ENCODE assay signal across 5 cellular contexts in the genomic region with DNA sequence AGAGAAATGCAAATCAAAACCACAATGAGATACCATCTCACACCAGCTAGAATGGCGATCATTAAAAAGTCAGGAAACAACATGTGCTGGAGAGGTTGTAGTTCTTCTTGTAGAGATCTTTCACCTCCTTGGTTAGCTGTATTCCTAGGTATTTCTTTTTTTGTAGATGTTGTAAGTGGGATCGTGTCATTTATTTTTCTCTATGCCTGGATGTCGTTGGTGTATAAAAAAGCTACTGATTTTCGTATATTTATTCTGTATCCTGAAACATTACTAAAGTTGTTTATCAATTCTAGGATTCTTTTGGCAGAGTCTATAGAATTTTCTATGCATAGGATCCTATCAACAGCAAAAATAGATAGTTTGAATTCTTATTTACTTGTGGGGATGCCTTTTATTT.
DNase-seq lines count a peak whose midpoint lies in the region; ATAC-seq, FAIRE-seq and TF ChIP-seq lines count a peak whose summit lies in the region.
"Not testable (repeated sequence)": the region's sequence is repeated elsewhere in the genome, so short reads cannot be mapped to it uniquely, and the experiment has no call there.

No MANE protein-coding gene starts in this region.

- not testable (repeated sequence) for H3K79me2 ChIP-seq in Loucy (ENCODE audit: insufficient read depth, low read length); OCI-LY1 (ENCODE audit: insufficient read depth, low read length); OCI-LY7 (ENCODE audit: insufficient read depth, low read depth, low read length)

- intact Hi-C loops in OCI-LY7 (cut with micrococcal nuclease; ENCODE audit: unreplicated experiment): not testable (repeated sequence)

- not testable (repeated sequence) for H3K9me2 ChIP-seq in Loucy (replicated peaks; ENCODE audit: low read depth, low read length); OCI-LY1 (ENCODE audit: low read depth, low read length); OCI-LY7 (ENCODE audit: insufficient read depth, low read length)

- not testable (repeated sequence) for H4K20me1 ChIP-seq in Loucy (ENCODE audit: insufficient read depth, low read length, poor library complexity, severe bottlenecking); OCI-LY1 (ENCODE audit: insufficient read depth, low read length); OCI-LY7 (ENCODE audit: insufficient read depth, low read length)

- not testable (repeated sequence) for DNase-seq in A549 (ENCODE audit: low read depth in 1 of 2, low spot score in 1 of 2); GM12892 (ENCODE audit: insufficient read length); OCI-LY7 (ENCODE audit: low spot score)

- not testable (repeated sequence) for H3K27ac ChIP-seq in A549; OCI-LY1 (ENCODE audit: low read depth, low read length, poor library complexity, severe bottlenecking); OCI-LY7 (ENCODE audit: low read depth, low read length, poor library complexity, severe bottlenecking)

- WGBS in A549 (ENCODE audit: missing lambda C conversion rate): 0% methylated on average over 4 of the region's 4 CpGs

- TF ChIP-seq EP300 in A549 (IDR thresholded peaks at IDR 0.05): not testable (repeated sequence)

- not testable (repeated sequence) for TF ChIP-seq CTCF in A549 (IDR thresholded peaks at IDR 0.05); Loucy (conservative IDR thresholded peaks at IDR 0.05; ENCODE audit: low read length); OCI-LY1 (IDR thresholded peaks at IDR 0.05; ENCODE audit: low read length); OCI-LY7 (conservative IDR thresholded peaks at IDR 0.05; ENCODE audit: low read length)

- TF ChIP-seq POLR2A in A549 (IDR thresholded peaks at IDR 0.05; ENCODE audit: low read length); GM12892 (IDR thresholded peaks at IDR 0.05; ENCODE audit: low read depth, low read length): not testable (repeated sequence)

- not testable (repeated sequence) for H3K9ac ChIP-seq in Loucy (ENCODE audit: low read depth, low read length, poor library complexity, severe bottlenecking); OCI-LY1 (ENCODE audit: low read length)

- not testable (repeated sequence) for H3F3A ChIP-seq in Loucy (ENCODE audit: low read depth); OCI-LY1 (ENCODE audit: insufficient read depth, low read length)

- not testable (repeated sequence) for H3K4me1 ChIP-seq in A549; OCI-LY7 (ENCODE audit: insufficient read depth, low read length, poor library complexity, severe bottlenecking)
- H3K4me1 ChIP-seq in Loucy (ENCODE audit: insufficient read depth, low read length, poor library complexity, severe bottlenecking) (peaks cover 13% of the 10 kb centered on the region), OCI-LY1 (ENCODE audit: insufficient read depth, low read length, severe bottlenecking) (peaks cover 11% of the 10 kb centered on the region)

- H2AFZ ChIP-seq in Loucy (ENCODE audit: low read length): not testable (repeated sequence)
- peak overlapping the region; percentile 43; the same call in 1 of the 2 replicates for H2AFZ ChIP-seq in OCI-LY1 (ENCODE audit: low read length)
- H2AFZ ChIP-seq in OCI-LY7 (ENCODE audit: low read length): 0 out of 2 replicates have a peak overlapping the region, but pooled peaks have one; percentile 34

- not testable (repeated sequence) for H3K4me2 ChIP-seq in A549; OCI-LY1 (ENCODE audit: low read length); OCI-LY7 (ENCODE audit: low read length)
- H3K4me2 ChIP-seq in Loucy (ENCODE audit: low read depth, low read length, poor library complexity, severe bottlenecking): peak overlapping the region; percentile 21

- not testable (repeated sequence) for FAIRE-seq in A549 (lab: Jason Lieb, UNC)
- FAIRE-seq in GM12892 (lab: Jason Lieb, UNC): peak; percentile 17

- not testable (repeated sequence) for H3K4me3 ChIP-seq in A549; Loucy (ENCODE audit: low read length, poor library complexity, severe bottlenecking); OCI-LY1 (ENCODE audit: low read depth, low read length, poor library complexity, severe bottlenecking); OCI-LY7 (ENCODE audit: low read depth, low read length, poor library complexity, severe bottlenecking)

- ATAC-seq in A549: not testable (repeated sequence)

- not testable (repeated sequence) for H3K36me3 ChIP-seq in Loucy (ENCODE audit: insufficient read depth, low read length); OCI-LY1 (ENCODE audit: insufficient read depth, low read length); OCI-LY7 (ENCODE audit: insufficient read depth, low read length)

- CTCF ChIA-PET in A549 (lab: Yijun Ruan, JAX): interaction anchor here (1.1 to 1.2 kb wide), 2 partner anchors 24 to 75 kb away, joined by 3 read pairs; no protein-coding TSS in a partner anchor
- CTCF ChIA-PET in OCI-LY7 (lab: Charles Lee; ENCODE audit: unreplicated experiment): not testable (repeated sequence)

- H3K27me3 ChIP-seq in Loucy (ENCODE audit: insufficient read depth, low read length, poor library complexity, severe bottlenecking); OCI-LY1 (ENCODE audit: insufficient read depth, low read length): not testable (repeated sequence)

- TF ChIP-seq RAD21 in A549 (conservative IDR thresholded peaks at IDR 0.05 in 1 of 2, IDR thresholded peaks at IDR 0.05 in 1 of 2): not testable (repeated sequence)

- not testable (repeated sequence) for BruUV-seq in OCI-LY7 (replicated peaks; lab: Mats Ljungman, UMichigan)

- not testable (repeated sequence) for H3K9me3 ChIP-seq in A549; Loucy (ENCODE audit: insufficient read depth, low read depth, low read length); OCI-LY7 (ENCODE audit: low read length)
- peaks cover 16% of the 10 kb centered on the region for H3K9me3 ChIP-seq in OCI-LY1 (ENCODE audit: low read length)

- POLR2A ChIA-PET in A549 (lab: Yijun Ruan, JAX); OCI-LY7 (lab: Charles Lee): not testable (repeated sequence)

TF ChIP-seq in A549, 52 proteins besides CTCF, POLR2A, EP300 and RAD21:
- TF ChIP-seq CBX8 (IDR thresholded peaks at IDR 0.05): peak; percentile 92
TF ChIP-seq in A549: peak in this region for 1; not testable (repeated sequence) for 51.
